ENCODE assay signal across 9 cellular contexts in genomic region chr4:182925298-182925738, GRCh38. TPM values are rescaled to one million over a fixed set of nuclear protein-coding genes. Genes with fewer than 3 reads are reported as not detected.
DNase-seq lines count a peak whose midpoint lies in the region; ATAC-seq and TF ChIP-seq lines count a peak whose summit lies in the region.
"Had no signal": no experiment of that assay in that cellular context is flagged by ENCODE, and none has a peak within 500 bp of the region (broad histone marks: within the 10 kb centered on the region; RNA-seq: fewer than 3 reads in every experiment).

No MANE protein-coding gene starts in this region.

- H3K27ac ChIP-seq in DOHH2 (ENCODE audit: low read depth, low read length): no peak overlapping the region
- H3K27ac ChIP-seq in foreskin keratinocyte: no peak overlapping the region

- H3K4me1 ChIP-seq in DOHH2 (ENCODE audit: control insufficient read depth, low read length) (no peaks in the 10 kb centered on the region), foreskin keratinocyte (no peaks in the 10 kb centered on the region)

- no peak overlapping the region for H3K27ac Mint-ChIP-seq in activated T-cell treated with anti-CD3 and anti-CD28 coated beads, Interleukin-2, amount 50 U/mL, for 72 hours
- H3K27ac Mint-ChIP-seq: dendritic cell treated with granulocyte-macrophage colony-stimulating factor and Interleukin-4, amounts not matched to agents 40 ng/mL and 50 ng/mL, for 4 days had no signal

- H3K36me3 ChIP-seq in DOHH2 (ENCODE audit: control insufficient read depth, low read length): no peaks in the 10 kb centered on the region

- TF ChIP-seq CTCF in DOHH2 (IDR thresholded peaks at IDR 0.05; ENCODE audit: low read depth, low read length, poor library complexity, severe bottlenecking) (peak; percentile 89), foreskin keratinocyte (conservative IDR thresholded peaks at IDR 0.05) (peak; percentile 68)

- H3K27me3 Mint-ChIP-seq in activated T-cell treated with anti-CD3 and anti-CD28 coated beads, Interleukin-2, amount 50 U/mL, for 72 hours (ENCODE audit: low read depth): no peaks in the 10 kb centered on the region

- H3F3A ChIP-seq in DOHH2 (ENCODE audit: control insufficient read depth, insufficient read depth): no peaks in the 10 kb centered on the region

- H3K27me3 ChIP-seq in DOHH2 (ENCODE audit: control insufficient read depth, low read length) (peaks cover 14% of the 10 kb centered on the region; the same call in 1 of the 2 replicates), foreskin keratinocyte (peaks cover 3% of the 10 kb centered on the region)

- no peak overlapping the region for H3K4me3 ChIP-seq in DOHH2 (ENCODE audit: low read length)

- H3K9me3 ChIP-seq in DOHH2 (ENCODE audit: control insufficient read depth, insufficient read depth, low read length): no peaks in the 10 kb centered on the region

- no peaks in the 10 kb centered on the region for H3K9me3 Mint-ChIP-seq in activated T-cell treated with anti-CD3 and anti-CD28 coated beads, Interleukin-2, amount 50 U/mL, for 72 hours
- H3K9me3 Mint-ChIP-seq: dendritic cell treated with granulocyte-macrophage colony-stimulating factor and Interleukin-4, amounts not matched to agents 40 ng/mL and 50 ng/mL, for 4 days had no signal

- DNase-seq in HK-2 (ENCODE audit: unreplicated experiment): peak; percentile 25
- peak; percentile 96 for DNase-seq in OCI-M1 (lab: John Stamatoyannopoulos, UW)
- peak; percentile 60 to 62 for DNase-seq in activated T-cell treated with anti-CD3 and anti-CD28 coated beads, Interleukin-2, amount 50 U/mL, for 72 hours
- peak in 1 of 2 donors; percentile 49 for DNase-seq in foreskin keratinocyte
- DNase-seq in putamen (ENCODE audit: low spot score): peak; percentile 68
- no peak for DNase-seq in mesenteric fat pad (ENCODE audit: low spot score)

- no peaks in the 10 kb centered on the region for H3K4me1 Mint-ChIP-seq in activated T-cell treated with anti-CD3 and anti-CD28 coated beads, Interleukin-2, amount 50 U/mL, for 72 hours (ENCODE audit: low read depth)

- no peaks in the 10 kb centered on the region for H4K20me1 ChIP-seq in DOHH2 (ENCODE audit: control insufficient read depth, insufficient read depth, low read depth, low read length)

- no peaks in the 10 kb centered on the region for H3K36me3 Mint-ChIP-seq in activated T-cell treated with anti-CD3 and anti-CD28 coated beads, Interleukin-2, amount 50 U/mL, for 72 hours (ENCODE audit: insufficient read depth in 2 of 2)

- H3K9me2 ChIP-seq in DOHH2 (replicated peaks; ENCODE audit: control insufficient read depth, low read length): no peaks in the 10 kb centered on the region

- H3K4me2 ChIP-seq in DOHH2 (ENCODE audit: low read length): no peak overlapping the region

- H3K4me3 Mint-ChIP-seq in activated T-cell treated with anti-CD3 and anti-CD28 coated beads, Interleukin-2, amount 50 U/mL, for 72 hours: no peak overlapping the region
- H3K4me3 Mint-ChIP-seq: dendritic cell treated with granulocyte-macrophage colony-stimulating factor and Interleukin-4, amounts not matched to agents 40 ng/mL and 50 ng/mL, for 4 days had no signal

- ATAC-seq in GM21423 (IDR thresholded peaks at IDR 0.05; ENCODE audit: unreplicated experiment) (peak; percentile 100), foreskin keratinocyte (peak; percentile 62)
- ATAC-seq in activated T-cell treated with anti-CD3 and anti-CD28 coated beads, Interleukin-2, amount 50 U/mL, for 72 hours (replicated peaks in 1 of 2): peak; percentile 95 to 98

- no peaks in the 10 kb centered on the region for H3K79me2 ChIP-seq in DOHH2 (ENCODE audit: control insufficient read depth, low read length)

RNA-seq across cellular contexts. Expression of gene DCTD, which starts 8.1 kb away (rescaled TPM):
- 100 to 1,000 TPM; 112 to 126 TPM for total RNA-seq in activated T-cell treated with anti-CD3 and anti-CD28 coated beads, Interleukin-2, amount 50 U/mL, for 72 hours
- 78.4 and 79.8 TPM in 2 replicates for total RNA-seq in foreskin keratinocyte
- 71.7 and 77.7 TPM in 2 replicates for polyA plus RNA-seq in foreskin keratinocyte
- total RNA-seq in mesenteric fat pad: 107 TPM
